In the genomic region with DNA sequence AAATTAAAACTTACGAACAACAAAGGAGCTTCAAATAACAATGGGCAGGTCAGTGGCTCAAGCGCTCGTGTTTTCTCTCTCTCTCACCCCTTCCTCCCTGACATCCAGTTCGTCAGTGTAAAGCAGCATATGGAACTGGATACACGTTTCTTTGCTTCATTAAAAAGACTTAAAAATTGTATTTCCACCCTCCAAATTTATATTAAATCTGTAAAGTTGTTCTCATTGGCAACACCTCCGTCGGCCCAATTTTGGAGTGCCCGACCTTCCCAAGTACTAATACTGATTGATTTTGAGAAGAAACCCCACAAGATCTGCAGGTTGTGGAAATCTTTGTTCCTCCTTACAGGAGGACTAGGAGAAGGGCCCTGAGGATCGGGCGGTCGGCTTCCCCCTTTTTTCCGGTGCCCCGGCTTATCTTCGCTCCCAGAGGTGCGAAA, we compare ENCODE assay signal across 14 cellular contexts. TPM values are rescaled to one million over a fixed set of nuclear protein-coding genes. Genes with fewer than 3 reads are reported as not detected.
DNase-seq lines count a peak whose midpoint lies in the region; ATAC-seq and TF ChIP-seq lines count a peak whose summit lies in the region.
"Had no signal": no experiment of that assay in that cellular context is flagged by ENCODE, and none has a peak within 500 bp of the region (broad histone marks: within the 10 kb centered on the region; RNA-seq: fewer than 3 reads in every experiment).

No MANE protein-coding gene starts in this region.

- no peak for TF ChIP-seq CTCF in osteocyte (IDR thresholded peaks at IDR 0.05)

- no peak for ATAC-seq in GM21447 (IDR thresholded peaks at IDR 0.05; ENCODE audit: unreplicated experiment)
- ATAC-seq: esophagus mucosa, T-cell had no signal

- peaks cover 84% of the 10 kb centered on the region for H3K27me3 Mint-ChIP-seq in osteocyte (ENCODE audit: unreplicated experiment)

- H3K4me1 Mint-ChIP-seq in osteocyte (ENCODE audit: unreplicated experiment), result peaks cover 48% of the 10 kb centered on the region

- peak; percentile 43 for DNase-seq in NCI-H2227 treated with DMSO at 0.1 percent for 48 hours (lab: John Stamatoyannopoulos, UW)
- DNase-seq in NCI-H2227 (lab: John Stamatoyannopoulos, UW; ENCODE audit: unreplicated experiment), result no peak
- DNase-seq in osteocyte (ENCODE audit: extremely low spot score, unreplicated experiment), result no peak
- no peak for DNase-seq in HuH-7 (ENCODE audit: low spot score)
- no peak for DNase-seq in caudate nucleus (lab: John Stamatoyannopoulos, UW)
- DNase-seq: DMS79, NCI-H69, T-cell had no signal

- H3K9ac ChIP-seq in HUES48 (ENCODE audit: low read depth, low read length), result no peak overlapping the region

- H3K27me3 ChIP-seq in HUES48 (ENCODE audit: control insufficient read depth, insufficient read depth, low read length), result peaks cover 100% of the 10 kb centered on the region

- H3K4me1 ChIP-seq in HUES48 (ENCODE audit: control insufficient read depth, insufficient read depth, low read length), result peaks cover 35% of the 10 kb centered on the region

- no peaks in the 10 kb centered on the region for H3K9me3 ChIP-seq in HUES48 (ENCODE audit: control insufficient read depth, insufficient read depth, low read length)

- no peaks in the 10 kb centered on the region for H3K36me3 ChIP-seq in HUES48 (ENCODE audit: control insufficient read depth, insufficient read depth, low read length)
- H3K36me3 ChIP-seq: breast epithelium had no signal

- H3K4me3 ChIP-seq in HUES48 (ENCODE audit: low read depth, low read length), result peak overlapping the region; percentile 36

- peaks cover 1% of the 10 kb centered on the region for H3K36me3 Mint-ChIP-seq in osteocyte (ENCODE audit: unreplicated experiment)
- H3K36me3 Mint-ChIP-seq: T-cell had no signal

- H3K27ac ChIP-seq in HUES48 (ENCODE audit: low read depth, low read length), result no peak overlapping the region
- peak overlapping the region; percentile 55 for H3K27ac ChIP-seq in cingulate gyrus (ENCODE audit: low read depth, low read length)
- no peak overlapping the region for H3K27ac ChIP-seq in caudate nucleus (ENCODE audit: low read depth, low read length)
- H3K27ac ChIP-seq: breast epithelium had no signal

- H3K4me3 Mint-ChIP-seq in osteocyte (ENCODE audit: unreplicated experiment), result peak overlapping the region; percentile 72

- no peaks in the 10 kb centered on the region for H3K9me3 Mint-ChIP-seq in osteocyte (ENCODE audit: unreplicated experiment)
- H3K9me3 Mint-ChIP-seq: T-cell had no signal

- no peak overlapping the region for H3K27ac Mint-ChIP-seq in osteocyte (ENCODE audit: unreplicated experiment)

RNA-seq across cellular contexts. Expression of gene TBR1, which starts 2.2 kb away (rescaled TPM):
- total RNA-seq in osteocyte, result 0.30 TPM in 1 of 2 replicates, not detected in the other
- total RNA-seq: A172, esophagus mucosa, T-cell had no signal
